Comparison of ENCODE assay signal across 13 cellular contexts in the genomic region with DNA sequence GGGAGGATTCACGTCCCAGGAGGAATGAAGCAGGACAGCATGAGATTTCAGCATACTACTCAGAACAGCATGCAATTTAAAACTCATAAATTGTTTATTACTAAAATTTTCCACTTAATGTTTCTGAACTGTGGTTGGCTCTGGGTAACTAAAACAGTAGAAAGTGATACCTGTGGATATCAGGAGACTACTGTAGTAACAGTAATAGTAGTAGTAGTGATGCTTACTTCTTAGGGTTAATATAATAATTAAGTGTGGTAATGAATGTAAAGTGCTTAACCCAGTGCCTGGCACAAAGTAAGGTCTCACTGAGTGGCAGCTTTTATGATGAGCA.
DNase-seq lines count a peak whose midpoint lies in the region; ATAC-seq and TF ChIP-seq lines count a peak whose summit lies in the region.
"Had no signal": no experiment of that assay in that cellular context is flagged by ENCODE, and none has a peak within 500 bp of the region (broad histone marks: within the 10 kb centered on the region; RNA-seq: fewer than 3 reads in every experiment).

No MANE protein-coding gene starts in this region.

- H3K9ac ChIP-seq in GM23248: no peak overlapping the region
- H3K9ac ChIP-seq: BLaER1 treated with 17β-estradiol and CSF1 and Interleukin-3, amounts not matched to agents 10 nM and 100 nM had no signal

- peaks cover 9% of the 10 kb centered on the region for H3K4me1 Mint-ChIP-seq in activated CD8-positive, alpha-beta T cell treated with anti-CD3 and anti-CD28 coated beads for 36 hours (ENCODE audit: low read depth)
- H3K4me1 Mint-ChIP-seq in activated CD8-positive, alpha-beta T cell treated with anti-CD3 and anti-CD28 coated beads, Interleukin-2, amount 10 ng/mL, durations not matched to agents 7 days and 5 days (ENCODE audit: low read depth): no peaks in the 10 kb centered on the region
- H3K4me1 Mint-ChIP-seq in activated naive CD8-positive, alpha-beta T cell treated with anti-CD3 and anti-CD28 coated beads for 36 hours: peaks cover 9% of the 10 kb centered on the region
- H3K4me1 Mint-ChIP-seq in stimulated activated naive CD8-positive, alpha-beta T cell treated with anti-CD3 and anti-CD28 coated beads, Interleukin-15, amount 100 ng/mL, for 72 hours: peaks cover 12% of the 10 kb centered on the region

- CTCF ChIA-PET in activated CD8-positive, alpha-beta T cell treated with anti-CD3 and anti-CD28 coated beads for 36 hours (lab: Charles Lee): no interaction called here
- CTCF ChIA-PET in activated CD8-positive, alpha-beta T cell treated with anti-CD3 and anti-CD28 coated beads, Interleukin-2, amount 10 ng/mL, durations not matched to agents 7 days and 5 days (lab: Charles Lee): interaction anchor here (1.6 kb wide), 1 partner anchor 518 kb away, joined by 4 read pairs; no protein-coding TSS in a partner anchor

- no peak overlapping the region for H3K4me3 ChIP-seq in GM23248
- H3K4me3 ChIP-seq: BLaER1 treated with 17β-estradiol and CSF1 and Interleukin-3, amounts not matched to agents 10 nM and 100 nM had no signal

- WGBS in GM23248 (ENCODE audit: low coverage in 1 of 2, low lambda C conversion rate in 2 of 2, missing lambda C conversion rate in 2 of 2), 2 experiments: 40 to 56% methylated on average over 1 of the region's 1 CpG

- 0 out of 2 replicates have a peak, but pooled peaks cover 9% of the 10 kb centered on the region for H3K4me1 ChIP-seq in GM23248 (ENCODE audit: insufficient read depth)

- intact Hi-C loops in activated CD8-positive, alpha-beta T cell treated with anti-CD3 and anti-CD28 coated beads for 36 hours (cut with micrococcal nuclease): no loop called here

- no peaks in the 10 kb centered on the region for H3K9me3 ChIP-seq in GM23248 (ENCODE audit: low read depth)
- H3K9me3 ChIP-seq: BLaER1 treated with 17β-estradiol and CSF1 and Interleukin-3, amounts not matched to agents 10 nM and 100 nM had no signal

- H3K27me3 ChIP-seq in GM23248 (replicated peaks; ENCODE audit: insufficient read depth): no peaks in the 10 kb centered on the region
- H3K27me3 ChIP-seq: BLaER1 treated with 17β-estradiol and CSF1 and Interleukin-3, amounts not matched to agents 10 nM and 100 nM had no signal

- DNase-seq in activated CD8-positive, alpha-beta T cell treated with anti-CD3 and anti-CD28 coated beads for 36 hours: no peak
- DNase-seq in activated CD8-positive, alpha-beta T cell treated with anti-CD3 and anti-CD28 coated beads, Interleukin-2, amount 10 ng/mL, durations not matched to agents 7 days and 5 days: no peak
- no peak for DNase-seq in GM23248
- no peak for DNase-seq in activated naive CD8-positive, alpha-beta T cell treated with anti-CD3 and anti-CD28 coated beads for 36 hours
- DNase-seq in stimulated activated naive CD8-positive, alpha-beta T cell treated with anti-CD3 and anti-CD28 coated beads, Interleukin-15, amount 100 ng/mL, for 72 hours: no peak
- no peak for DNase-seq in NCI-H1105 treated with DMSO at 0.1 percent for 48 hours (lab: John Stamatoyannopoulos, UW)
- no peak for DNase-seq in substantia nigra (lab: John Stamatoyannopoulos, UW)
- DNase-seq: 8988T; CD4-positive, CD25-positive, alpha-beta regulatory T cell; DMS53; GF-D8 had no signal

- in situ Hi-C loops in GM23248 (cut with MboI): loop anchor here (10.0 kb wide), 1 partner anchor 286 kb away; no protein-coding TSS in a partner anchor

- no peaks in the 10 kb centered on the region for H4K20me1 ChIP-seq in GM23248 (ENCODE audit: insufficient read depth)
- H4K20me1 ChIP-seq: BLaER1 treated with 17β-estradiol and CSF1 and Interleukin-3, amounts not matched to agents 10 nM and 100 nM had no signal

- H3K36me3 ChIP-seq in GM23248 (ENCODE audit: low read depth): peaks cover 7% of the 10 kb centered on the region; the same call in 1 of the 2 replicates

- peaks cover 8% of the 10 kb centered on the region for H3K36me3 Mint-ChIP-seq in activated CD8-positive, alpha-beta T cell treated with anti-CD3 and anti-CD28 coated beads for 36 hours (ENCODE audit: low read depth)
- peaks cover 24% of the 10 kb centered on the region for H3K36me3 Mint-ChIP-seq in activated CD8-positive, alpha-beta T cell treated with anti-CD3 and anti-CD28 coated beads, Interleukin-2, amount 10 ng/mL, durations not matched to agents 7 days and 5 days (ENCODE audit: low read depth)
- H3K36me3 Mint-ChIP-seq in activated naive CD8-positive, alpha-beta T cell treated with anti-CD3 and anti-CD28 coated beads for 36 hours: peaks cover 3% of the 10 kb centered on the region

- peak overlapping the region; percentile 52 for H3K27ac ChIP-seq in GM23248
- H3K27ac ChIP-seq in substantia nigra (ENCODE audit: low read depth, low read length, poor library complexity, severe bottlenecking): no peak overlapping the region
- H3K27ac ChIP-seq: BLaER1 treated with 17β-estradiol and CSF1 and Interleukin-3, amounts not matched to agents 10 nM and 100 nM had no signal

- H3K4me3 Mint-ChIP-seq in activated CD8-positive, alpha-beta T cell treated with anti-CD3 and anti-CD28 coated beads for 36 hours: no peak overlapping the region
- H3K4me3 Mint-ChIP-seq in activated CD8-positive, alpha-beta T cell treated with anti-CD3 and anti-CD28 coated beads, Interleukin-2, amount 10 ng/mL, durations not matched to agents 7 days and 5 days: no peak overlapping the region
- H3K4me3 Mint-ChIP-seq in activated naive CD8-positive, alpha-beta T cell treated with anti-CD3 and anti-CD28 coated beads for 36 hours: no peak overlapping the region
- H3K4me3 Mint-ChIP-seq in stimulated activated naive CD8-positive, alpha-beta T cell treated with anti-CD3 and anti-CD28 coated beads, Interleukin-15, amount 100 ng/mL, for 72 hours: no peak overlapping the region
- H3K4me3 Mint-ChIP-seq: CD4-positive, CD25-positive, alpha-beta regulatory T cell had no signal

- no peaks in the 10 kb centered on the region for H3K9me3 Mint-ChIP-seq in activated CD8-positive, alpha-beta T cell treated with anti-CD3 and anti-CD28 coated beads for 36 hours
- H3K9me3 Mint-ChIP-seq in activated CD8-positive, alpha-beta T cell treated with anti-CD3 and anti-CD28 coated beads, Interleukin-2, amount 10 ng/mL, durations not matched to agents 7 days and 5 days (ENCODE audit: insufficient read depth): no peaks in the 10 kb centered on the region
- H3K9me3 Mint-ChIP-seq in activated naive CD8-positive, alpha-beta T cell treated with anti-CD3 and anti-CD28 coated beads for 36 hours: no peaks in the 10 kb centered on the region
- no peaks in the 10 kb centered on the region for H3K9me3 Mint-ChIP-seq in stimulated activated naive CD8-positive, alpha-beta T cell treated with anti-CD3 and anti-CD28 coated beads, Interleukin-15, amount 100 ng/mL, for 72 hours
- H3K9me3 Mint-ChIP-seq: CD4-positive, CD25-positive, alpha-beta regulatory T cell had no signal

- H3K27me3 Mint-ChIP-seq in activated CD8-positive, alpha-beta T cell treated with anti-CD3 and anti-CD28 coated beads for 36 hours: no peaks in the 10 kb centered on the region
- no peaks in the 10 kb centered on the region for H3K27me3 Mint-ChIP-seq in activated CD8-positive, alpha-beta T cell treated with anti-CD3 and anti-CD28 coated beads, Interleukin-2, amount 10 ng/mL, durations not matched to agents 7 days and 5 days (ENCODE audit: low read depth)
- no peaks in the 10 kb centered on the region for H3K27me3 Mint-ChIP-seq in activated naive CD8-positive, alpha-beta T cell treated with anti-CD3 and anti-CD28 coated beads for 36 hours
- H3K27me3 Mint-ChIP-seq in stimulated activated naive CD8-positive, alpha-beta T cell treated with anti-CD3 and anti-CD28 coated beads, Interleukin-15, amount 100 ng/mL, for 72 hours: no peaks in the 10 kb centered on the region
- H3K27me3 Mint-ChIP-seq: CD4-positive, CD25-positive, alpha-beta regulatory T cell had no signal

- H3K27ac Mint-ChIP-seq in activated CD8-positive, alpha-beta T cell treated with anti-CD3 and anti-CD28 coated beads for 36 hours: peak overlapping the region; percentile 26
- H3K27ac Mint-ChIP-seq in activated CD8-positive, alpha-beta T cell treated with anti-CD3 and anti-CD28 coated beads, Interleukin-2, amount 10 ng/mL, durations not matched to agents 7 days and 5 days: no peak overlapping the region
- peak overlapping the region; percentile 54 for H3K27ac Mint-ChIP-seq in activated naive CD8-positive, alpha-beta T cell treated with anti-CD3 and anti-CD28 coated beads for 36 hours
- H3K27ac Mint-ChIP-seq in stimulated activated naive CD8-positive, alpha-beta T cell treated with anti-CD3 and anti-CD28 coated beads, Interleukin-15, amount 100 ng/mL, for 72 hours: peak overlapping the region in 1 of 2 donors; percentile 85
- H3K27ac Mint-ChIP-seq: CD4-positive, CD25-positive, alpha-beta regulatory T cell had no signal

- no peak overlapping the region for H2AFZ ChIP-seq in GM23248

- peaks cover 30% of the 10 kb centered on the region for H3K79me2 ChIP-seq in GM23248 (ENCODE audit: insufficient read depth)

- TF ChIP-seq CTCF in activated CD8-positive, alpha-beta T cell treated with anti-CD3 and anti-CD28 coated beads for 36 hours (IDR thresholded peaks at IDR 0.05): no peak

- H3F3A ChIP-seq in GM23248 (ENCODE audit: insufficient read depth): peaks cover 18% of the 10 kb centered on the region

- POLR2A ChIA-PET in activated CD8-positive, alpha-beta T cell treated with anti-CD3 and anti-CD28 coated beads for 36 hours (lab: Charles Lee): no interaction called here
- POLR2A ChIA-PET in activated CD8-positive, alpha-beta T cell treated with anti-CD3 and anti-CD28 coated beads, Interleukin-2, amount 10 ng/mL, durations not matched to agents 7 days and 5 days (lab: Charles Lee): no interaction called here

- peak; percentile 27 for ATAC-seq in activated CD8-positive, alpha-beta T cell treated with anti-CD3 and anti-CD28 coated beads for 36 hours
- no peak for ATAC-seq in activated CD8-positive, alpha-beta T cell treated with anti-CD3 and anti-CD28 coated beads, Interleukin-2, amount 10 ng/mL, durations not matched to agents 7 days and 5 days
- peak; percentile 87 for ATAC-seq in stimulated activated naive CD8-positive, alpha-beta T cell treated with anti-CD3 and anti-CD28 coated beads, Interleukin-15, amount 100 ng/mL, for 72 hours
- ATAC-seq: HCT116 had no signal

- H3K4me2 ChIP-seq in GM23248 (ENCODE audit: unreplicated experiment): no peak overlapping the region
- H3K4me2 ChIP-seq: BLaER1 treated with 17β-estradiol and CSF1 and Interleukin-3, amounts not matched to agents 10 nM and 100 nM had no signal

- H3K9me2 ChIP-seq in GM23248 (ENCODE audit: insufficient read depth): no peaks in the 10 kb centered on the region
